ENCODE assay signal across 32 cellular contexts in the genomic region with DNA sequence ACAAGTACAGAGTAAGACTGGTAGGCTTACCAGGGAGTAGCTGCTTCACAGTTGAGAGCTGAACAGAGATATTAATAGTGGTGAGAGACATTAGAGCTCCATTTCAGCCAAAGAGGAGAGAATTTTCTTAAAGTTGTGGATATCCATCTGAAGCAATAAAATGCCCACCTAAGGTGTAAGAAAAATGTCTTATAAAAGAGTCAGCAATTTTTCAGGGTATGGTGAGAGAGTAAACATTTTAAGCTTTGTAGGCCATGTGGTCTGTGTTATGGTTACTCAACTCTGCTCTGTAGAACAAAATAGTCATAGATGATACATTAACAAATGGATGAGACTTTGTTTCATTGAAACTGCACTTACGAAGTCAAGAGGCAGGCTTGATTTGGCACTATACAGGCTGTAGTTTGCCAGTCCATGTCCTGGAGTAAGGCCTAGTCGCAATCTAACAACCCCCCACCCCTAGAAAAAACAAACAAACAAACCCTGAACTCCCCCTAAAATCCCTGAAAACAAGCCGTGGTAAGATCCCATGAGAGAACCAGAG.
"Had no signal": no experiment of that assay in that cellular context is flagged by ENCODE, and none has a peak within 500 bp of the region (broad histone marks: within the 10 kb centered on the region; RNA-seq: fewer than 3 reads in every experiment).

No MANE protein-coding gene starts in this region.

- H3K9me3 ChIP-seq: adrenal gland, body of pancreas, breast epithelium had no signal

- H3K4me1 ChIP-seq: adrenal gland, body of pancreas, breast epithelium had no signal

- DNase-seq: activated B cell treated with CpG ODN at 0.5 μM for 24 hours; activated CD4-positive, alpha-beta memory T cell treated with anti-CD3 and anti-CD28 coated beads for 36 hours; activated CD4-positive, alpha-beta T cell treated with anti-CD3 and anti-CD28 coated beads for 4 hours; activated CD4-positive, alpha-beta T cell treated with anti-CD3 and anti-CD28 coated beads, Interleukin-2, amount 10 ng/mL, durations not matched to agents 24 days and 14 days; activated CD4-positive, alpha-beta T cell treated with anti-CD3 and anti-CD28 coated beads, Interleukin-2, amount 50 U/mL, for 1 hour; activated CD4-positive, alpha-beta T cell treated with anti-CD3 and anti-CD28 coated beads, Interleukin-2, amount 50 U/mL, for 4 hours; activated CD4-positive, CD25-positive, alpha-beta regulatory T cell treated with anti-CD3 and anti-CD28 coated beads, Interleukin-2, amount 50 U/mL, for 72 hours; activated CD8-positive, alpha-beta memory T cell treated with anti-CD3 and anti-CD28 coated beads, Interleukin-2, amount 50 U/mL, for 4 hours; activated CD8-positive, alpha-beta T cell treated with anti-CD3 and anti-CD28 coated beads for 36 hours; activated effector memory CD4-positive, alpha-beta T cell treated with Interleukin-2 at 50 U/mL for 16 hours; activated gamma-delta T cell; activated naive CD4-positive, alpha-beta T cell treated with anti-CD3 and anti-CD28 coated beads, Interleukin-2, amount 10 ng/mL, durations not matched to agents 7 days and 5 days; activated naive CD4-positive, alpha-beta T cell treated with Interleukin-2 at 50 U/mL for 16 hours; activated naive CD8-positive, alpha-beta T cell treated with anti-CD3 and anti-CD28 coated beads, Interleukin-2, amount 10 ng/mL, durations not matched to agents 7 days and 5 days; activated naive CD8-positive, alpha-beta T cell treated with anti-CD3 and anti-CD28 coated beads, Interleukin-2, amount 50 U/mL, for 24 hours; activated T-cell treated with anti-CD3 and anti-CD28 coated beads for 4 hours; activated T-cell treated with anti-CD3 and anti-CD28 coated beads, Interleukin-2, amount 50 U/mL, for 1 hour; activated T-cell treated with anti-CD3 and anti-CD28 coated beads, Interleukin-2, amount 50 U/mL, for 4 hours; activated T-cell treated with anti-CD3 and anti-CD28 coated beads, Interleukin-2, amount 50 U/mL, for 72 hours; adrenal gland; amniotic stem cell; aorta; body of pancreas; brain microvascular endothelial cell; central memory CD4-positive, alpha-beta T cell; SW 1271; T-helper 1 cell; T-helper 2 cell; T-helper 9 cell had no signal

- H3K27me3 ChIP-seq: adrenal gland, body of pancreas, brain microvascular endothelial cell, breast epithelium had no signal

- H3K36me3 ChIP-seq: adrenal gland, brain microvascular endothelial cell, breast epithelium had no signal

- ATAC-seq: activated CD8-positive, alpha-beta T cell treated with anti-CD3 and anti-CD28 coated beads for 36 hours; activated naive CD8-positive, alpha-beta T cell treated with anti-CD3 and anti-CD28 coated beads, Interleukin-2, amount 50 U/mL, for 24 hours; activated T-cell treated with anti-CD3 and anti-CD28 coated beads, Interleukin-2, amount 50 U/mL, for 4 hours; activated T-cell treated with anti-CD3 and anti-CD28 coated beads, Interleukin-2, amount 50 U/mL, for 72 hours; activated T-helper 17 cell treated with anti-CD3 and anti-CD28 coated beads, Interleukin-2, amount 50 U/mL, for 72 hours; body of pancreas had no signal

- H3K4me3 ChIP-seq: adrenal gland, body of pancreas, breast epithelium had no signal

- H3K27ac ChIP-seq: adrenal gland, body of pancreas, brain microvascular endothelial cell, breast epithelium, VCaP had no signal
